Comparison of ENCODE assay signal across 17 cellular contexts in the genomic region with DNA sequence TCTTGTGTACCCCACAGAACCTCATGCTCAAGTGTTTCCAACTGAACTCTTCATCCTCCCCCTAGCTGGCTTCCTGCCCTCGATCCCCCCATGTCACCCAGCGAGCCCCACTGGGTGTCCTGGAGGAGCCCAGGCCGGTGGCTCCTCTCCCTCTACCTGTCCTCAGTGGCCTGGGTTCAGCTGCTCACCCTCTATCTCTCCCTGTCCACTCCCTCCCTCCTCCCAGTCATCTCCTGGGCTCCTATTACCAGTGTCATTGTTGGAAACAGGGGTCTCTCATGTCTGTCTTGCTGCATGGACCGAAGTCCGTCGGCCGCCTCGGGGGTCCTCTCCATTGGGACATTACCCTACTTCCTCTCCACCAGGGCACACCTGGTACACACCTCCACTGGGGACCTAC. TPM values are rescaled to one million over a fixed set of nuclear protein-coding genes. Genes with fewer than 3 reads are reported as not detected.
DNase-seq lines count a peak whose midpoint lies in the region; ATAC-seq, FAIRE-seq and TF ChIP-seq lines count a peak whose summit lies in the region.
"Had no signal": no experiment of that assay in that cellular context is flagged by ENCODE, and none has a peak within 500 bp of the region (broad histone marks: within the 10 kb centered on the region; RNA-seq: fewer than 3 reads in every experiment).

No MANE protein-coding gene starts in this region.

- H2BK120ac ChIP-seq in H1 (replicated peaks; ENCODE audit: low read depth, low read length) (no peak overlapping the region), neuronal stem cell (ENCODE audit: low read depth, low read length) (no peak overlapping the region)

- no peak for FAIRE-seq in H1 (lab: Jason Lieb, UNC)
- FAIRE-seq: A204.1, GM12892, GM18507 had no signal

- H3K4ac ChIP-seq in H1 (replicated peaks; ENCODE audit: insufficient read length, low read depth, low read length) = no peak overlapping the region
- no peak overlapping the region for H3K4ac ChIP-seq in neuronal stem cell (ENCODE audit: low read length)

- peaks cover 54% of the 10 kb centered on the region for H3K27me3 ChIP-seq in MM.1S (replicated peaks; ENCODE audit: insufficient read depth, low read length)
- no peaks in the 10 kb centered on the region; a peak in 1 of 7 replicates for H3K27me3 ChIP-seq in H1 (replicated peaks in 1 of 4; ENCODE audit: control insufficient read depth in 3 of 4, extremely low read depth in 1 of 4, insufficient read depth in 3 of 4, low read length in 3 of 4)
- H3K27me3 ChIP-seq in neuronal stem cell (ENCODE audit: control insufficient read depth in 3 of 3, insufficient read depth in 3 of 3, low read depth in 1 of 3, low read length in 3 of 3) = peaks cover 0 to 18% (median 0%) of the 10 kb centered on the region in 3 experiments
- H3K27me3 ChIP-seq: BE2C had no signal

- no peak for TF ChIP-seq RAD21 in H1 (IDR thresholded peaks at IDR 0.05 in 1 of 2, conservative IDR thresholded peaks at IDR 0.05 in 1 of 2; ENCODE audit: low read depth in 2 of 2, low read length in 2 of 2)

- H4K5ac ChIP-seq in H1 (ENCODE audit: insufficient read length, low read depth, low read length) = no peak overlapping the region

- no peaks in the 10 kb centered on the region for H3K4me1 ChIP-seq in MM.1S (ENCODE audit: low read length)
- no peaks in the 10 kb centered on the region for H3K4me1 ChIP-seq in H1 (replicated peaks in 1 of 4; ENCODE audit: control insufficient read depth in 3 of 4, insufficient read depth in 4 of 4, low read length in 3 of 4)
- peaks cover 0 to 3% of the 10 kb centered on the region in 2 donors for H3K4me1 ChIP-seq in neuronal stem cell (ENCODE audit: control insufficient read depth in 2 of 2, insufficient read depth in 1 of 2, low read depth in 1 of 2, low read length in 2 of 2)
- H3K4me1 ChIP-seq: BE2C had no signal

- H3K36me3 ChIP-seq in MM.1S (replicated peaks; ENCODE audit: insufficient read depth, low read length) (no peaks in the 10 kb centered on the region), H1 (ENCODE audit: control insufficient read depth in 2 of 4, insufficient read depth in 4 of 4, low read length in 3 of 4) (no peaks in the 10 kb centered on the region), neuronal stem cell (replicated peaks in 1 of 2; ENCODE audit: control insufficient read depth in 2 of 2, insufficient read depth in 2 of 2, low read length in 2 of 2) (no peaks in the 10 kb centered on the region)
- H3K36me3 ChIP-seq: BE2C had no signal

- TF ChIP-seq CTCF in MM.1S (IDR thresholded peaks at IDR 0.05; ENCODE audit: low read length) (no peak), H1 (IDR thresholded peaks at IDR 0.05; ENCODE audit: control extremely low read depth in 1 of 3, insufficient read depth in 1 of 3, low read depth in 1 of 3, low read length in 3 of 3) (no peak)

- POLR2A ChIA-PET in H1 (lab: Charles Lee; ENCODE audit: partially characterized antibody) = no interaction called here

- H3K9ac ChIP-seq in MM.1S (ENCODE audit: low read length) (no peak overlapping the region; the same call in 1 of the 2 replicates), H1 (replicated peaks in 1 of 4; ENCODE audit: extremely low read depth in 1 of 4, low read depth in 3 of 4, low read length in 3 of 4) (no peak overlapping the region), neuronal stem cell (ENCODE audit: low read depth, low read length, poor library complexity) (no peak overlapping the region)

- no peak for TF ChIP-seq POLR2A in H1 (IDR thresholded peaks at IDR 0.05; ENCODE audit: control extremely low read depth in 1 of 2, low read depth in 2 of 2, low read length in 2 of 2)

- TF ChIP-seq EP300 in H1 (IDR thresholded peaks at IDR 0.05; ENCODE audit: borderline replicate concordance in 1 of 2, low read depth in 2 of 2, low read length in 2 of 2) = no peak

- no peak overlapping the region for H2BK20ac ChIP-seq in H1 (ENCODE audit: low read length)

- H3K23ac ChIP-seq in H1 (ENCODE audit: insufficient read length) (no peak overlapping the region), neuronal stem cell (ENCODE audit: low read depth, low read length, poor library complexity) (no peak overlapping the region)

- no peaks in the 10 kb centered on the region for H3K79me1 ChIP-seq in H1 (ENCODE audit: low read depth, low read length)
- no peaks in the 10 kb centered on the region for H3K79me1 ChIP-seq in neuronal stem cell (ENCODE audit: low read depth, low read length)

- H2BK12ac ChIP-seq in H1 (ENCODE audit: low read depth, low read length) = no peak overlapping the region
- H2BK12ac ChIP-seq in neuronal stem cell (ENCODE audit: low read length) = no peak overlapping the region

- CTCF ChIA-PET in H1 (lab: Charles Lee; ENCODE audit: partially characterized antibody) = interaction anchor here (1.0 to 1.9 kb wide), 4 partner anchors 10 to 168 kb away, joined by 3 to 6 read pairs (median 5); no protein-coding TSS in a partner anchor

- no peaks in the 10 kb centered on the region for H4K20me1 ChIP-seq in MM.1S (ENCODE audit: insufficient read depth, low read length)
- H4K20me1 ChIP-seq in H1 (replicated peaks in 1 of 2; ENCODE audit: control insufficient read depth in 1 of 2, insufficient read depth in 2 of 2, low read length in 2 of 2) = no peaks in the 10 kb centered on the region

- H3K9me2 ChIP-seq in MM.1S (replicated peaks; ENCODE audit: insufficient read depth, low read length) = no peaks in the 10 kb centered on the region

- H3K27ac ChIP-seq in MM.1S (ENCODE audit: low read length) (no peak overlapping the region), H1 (ENCODE audit: low read depth, low read length) (no peak overlapping the region), neuronal stem cell (replicated peaks; ENCODE audit: low read length) (no peak overlapping the region)
- H3K27ac ChIP-seq: C4-2B had no signal

- H3K18ac ChIP-seq in H1 (ENCODE audit: extremely low read depth, low read length) (no peak overlapping the region; the same call in 1 of the 2 replicates), neuronal stem cell (ENCODE audit: low read length) (peak overlapping the region; percentile 58)

- H4K8ac ChIP-seq in H1 (ENCODE audit: extremely low read depth, insufficient read depth, low read length) (no peak overlapping the region; the same call in 1 of the 2 replicates), neuronal stem cell (ENCODE audit: low read depth, low read length) (no peak overlapping the region)

- H3K4me2 ChIP-seq in MM.1S (ENCODE audit: low read depth, low read length) (peak overlapping the region; percentile 90; the same call in 1 of the 2 replicates), H1 (ENCODE audit: insufficient read depth in 1 of 2, low read depth in 2 of 2, low read length in 2 of 2) (no peak overlapping the region), neuronal stem cell (ENCODE audit: insufficient read depth, low read length, poor library complexity, severe bottlenecking) (no peak overlapping the region)
- H3K4me2 ChIP-seq: GM23338 had no signal

- DNase-seq in MM.1S (no peak), H1 (ENCODE audit: low read depth in 1 of 2, low spot score in 2 of 2) (no peak), neuronal stem cell (ENCODE audit: low spot score) (no peak), SK-N-DZ (ENCODE audit: low spot score) (no peak), SHP77 treated with DMSO at 0.1 percent for 48 hours (lab: John Stamatoyannopoulos, UW) (no peak)
- DNase-seq: ACHN; CD4-positive, alpha-beta memory T cell; DMS79; GDM1 had no signal

- H4K91ac ChIP-seq in H1 (replicated peaks; ENCODE audit: insufficient read length, low read length) (no peak overlapping the region), neuronal stem cell (ENCODE audit: low read depth, low read length, poor library complexity) (no peak overlapping the region)

- H3K4me3 ChIP-seq in MM.1S (ENCODE audit: low read length) (peak overlapping the region; percentile 68), H1 (ENCODE audit: extremely low read depth in 1 of 4, insufficient read depth in 2 of 4, low read depth in 3 of 4, low read length in 4 of 4) (no peak overlapping the region), neuronal stem cell (ENCODE audit: low read length in 2 of 2) (no peak overlapping the region)
- H3K4me3 ChIP-seq: GM23338 had no signal

- H2AFZ ChIP-seq in MM.1S (ENCODE audit: low read length) (peak overlapping the region; percentile 80), H1 (ENCODE audit: low read length) (no peak overlapping the region), neuronal stem cell (ENCODE audit: low read length) (no peak overlapping the region)
- H2AFZ ChIP-seq: GM23338 had no signal

- H2BK5ac ChIP-seq in H1 (ENCODE audit: low read depth, low read length) (no peak overlapping the region), neuronal stem cell (ENCODE audit: low read length) (no peak overlapping the region)

- H2BK15ac ChIP-seq in H1 (ENCODE audit: low read length) (no peak overlapping the region), neuronal stem cell (ENCODE audit: low read length) (no peak overlapping the region)

- 0 out of 2 replicates have a peak overlapping the region, but pooled peaks have one; percentile 24 for H2AK5ac ChIP-seq in H1 (ENCODE audit: low read depth, low read length)
- H2AK5ac ChIP-seq in neuronal stem cell (ENCODE audit: low read depth, low read length) = peak overlapping the region; percentile 72

- no peaks in the 10 kb centered on the region for H3K23me2 ChIP-seq in H1 (ENCODE audit: low read depth, low read length)

- H3K56ac ChIP-seq in H1 (replicated peaks; ENCODE audit: insufficient read length, low read depth, low read length) = no peak overlapping the region

- no peaks in the 10 kb centered on the region for H3K79me2 ChIP-seq in MM.1S (ENCODE audit: low read length)
- H3K79me2 ChIP-seq in H1 (ENCODE audit: control insufficient read depth in 1 of 2, insufficient read depth in 2 of 2, low read length in 2 of 2) = no peaks in the 10 kb centered on the region

- 88% methylated on average over 8 of the region's 8 CpGs; no CpG with 5 or more reads in 1 of the 2 experiments for WGBS in H1 (ENCODE audit: extremely low coverage in 1 of 2, insufficient coverage in 1 of 2, insufficient read length in 1 of 2, insufficient replicate concordance in 2 of 2, low coverage in 1 of 2, low lambda C conversion rate in 2 of 2, missing lambda C conversion rate in 1 of 2), 2 experiments
- WGBS in neuronal stem cell (ENCODE audit: extremely low coverage in 2 of 2, insufficient read length in 2 of 2, insufficient replicate concordance in 1 of 2), 2 donors = no CpG with 5 or more reads among the region's 8 CpGs

- H3K14ac ChIP-seq in H1 (ENCODE audit: insufficient read length) (no peak overlapping the region), neuronal stem cell (ENCODE audit: low read length) (no peak overlapping the region)

- no peak for ATAC-seq in HG03469 (IDR thresholded peaks at IDR 0.05; ENCODE audit: unreplicated experiment)

- no peaks in the 10 kb centered on the region for H3K9me3 ChIP-seq in MM.1S (replicated peaks; ENCODE audit: insufficient read depth, low read length)
- no peaks in the 10 kb centered on the region for H3K9me3 ChIP-seq in H1 (ENCODE audit: insufficient read depth in 2 of 2, low read depth in 1 of 2, low read length in 1 of 2)
- no peaks in the 10 kb centered on the region for H3K9me3 ChIP-seq in neuronal stem cell (replicated peaks in 1 of 2; ENCODE audit: control insufficient read depth in 2 of 2, insufficient read depth in 1 of 2, low read depth in 1 of 2, low read length in 2 of 2)
- H3K9me3 ChIP-seq: BE2C had no signal

- no peaks in the 10 kb centered on the region for H3F3A ChIP-seq in MM.1S (ENCODE audit: insufficient read depth, low read length)

RNA-seq across cellular contexts. Expression of a gene that starts 12.9 kb away (rescaled TPM):
- 0.37 TPM in 1 of 2 replicates, not detected in the other for total RNA-seq in H1 (2021; fragmentation: NEBNext Ultra II Directional; extraction: Animal tissue kit (Norgen Biotek cat#: 25700))
- polyA plus RNA-seq in H1 (2011; rRNA removed) = 0.13 and 0.29 TPM in 2 replicates
- polyA plus RNA-seq in H1 (2011; cell fraction: cytosol; rRNA removed) = 0.14 TPM
- 0.36 TPM for polyA plus RNA-seq in H1 (2011; cell fraction: nucleus; rRNA removed)
- polyA plus RNA-seq in H1 (2012, experiment 1 of 2) = 0.23 to 0.39 TPM (median 0.34 TPM) in 4 replicates
- not detected for polyA plus RNA-seq in H1 (2012, experiment 2 of 2)
- polyA plus RNA-seq in H1 (2013, experiment 1 of 2) = 0.08 TPM
- polyA plus RNA-seq in H1 (2013, experiment 2 of 2) = 0.07 TPM
- polyA minus RNA-seq in H1 (2011; rRNA and poly(A)+ RNA removed) = 0.20 TPM in 1 of 2 replicates, not detected in the other
- polyA minus RNA-seq in H1 (2011; cell fraction: cytosol; rRNA and poly(A)+ RNA removed) = not detected
- 0.40 TPM for polyA minus RNA-seq in H1 (2011; cell fraction: nucleus; rRNA and poly(A)+ RNA removed)
- 37.3 TPM for polyA plus RNA-seq in neuronal stem cell (2013, experiment 1 of 2)
- polyA plus RNA-seq in neuronal stem cell (2013, experiment 2 of 2) = 37.4 TPM
- not detected in 2 replicates for polyA plus RNA-seq in SK-N-DZ (2014; cell fraction: cytosol; rRNA removed)
- not detected in 2 replicates for polyA plus RNA-seq in SK-N-DZ (2014; cell fraction: nucleus; rRNA removed)
- total RNA-seq: CD4-positive, alpha-beta memory T cell; Daoy had no signal
- polyA plus RNA-seq: CD4-positive, alpha-beta memory T cell; GM23338 had no signal

RNA-seq across cellular contexts. Expression of a gene that starts 55.7 kb away (rescaled TPM):
- 4.9 and 5.5 TPM in 2 replicates for total RNA-seq in H1 (2021; fragmentation: NEBNext Ultra II Directional; extraction: Animal tissue kit (Norgen Biotek cat#: 25700))
- polyA plus RNA-seq in H1 (2011; rRNA removed) = 2.3 and 5.4 TPM in 2 replicates
- 3.1 TPM for polyA plus RNA-seq in H1 (2011; cell fraction: cytosol; rRNA removed)
- 14.2 TPM for polyA plus RNA-seq in H1 (2011; cell fraction: nucleus; rRNA removed)
- polyA plus RNA-seq in H1 (2012, experiment 1 of 2) = 1.1 to 3.9 TPM (median 2.9 TPM) in 4 replicates
- polyA plus RNA-seq in H1 (2012, experiment 2 of 2) = 1.3 TPM
- polyA plus RNA-seq in H1 (2013, experiment 1 of 2) = 11.7 TPM
- 11.5 TPM for polyA plus RNA-seq in H1 (2013, experiment 2 of 2)
- polyA minus RNA-seq in H1 (2011; rRNA and poly(A)+ RNA removed) = 7.9 and 16.9 TPM in 2 replicates
- 2.4 TPM for polyA minus RNA-seq in H1 (2011; cell fraction: cytosol; rRNA and poly(A)+ RNA removed)
- 12.5 TPM for polyA minus RNA-seq in H1 (2011; cell fraction: nucleus; rRNA and poly(A)+ RNA removed)
- polyA plus RNA-seq in neuronal stem cell (2013, experiment 1 of 2) = 51.2 TPM
- 50.9 TPM for polyA plus RNA-seq in neuronal stem cell (2013, experiment 2 of 2)
- 7.8 and 11.0 TPM in 2 replicates for polyA plus RNA-seq in SK-N-DZ (2014; cell fraction: cytosol; rRNA removed)
- 18.2 and 30.1 TPM in 2 replicates for polyA plus RNA-seq in SK-N-DZ (2014; cell fraction: nucleus; rRNA removed)
- total RNA-seq: CD4-positive, alpha-beta memory T cell had no signal
- polyA plus RNA-seq: CD4-positive, alpha-beta memory T cell had no signal
